In the genomic region with DNA sequence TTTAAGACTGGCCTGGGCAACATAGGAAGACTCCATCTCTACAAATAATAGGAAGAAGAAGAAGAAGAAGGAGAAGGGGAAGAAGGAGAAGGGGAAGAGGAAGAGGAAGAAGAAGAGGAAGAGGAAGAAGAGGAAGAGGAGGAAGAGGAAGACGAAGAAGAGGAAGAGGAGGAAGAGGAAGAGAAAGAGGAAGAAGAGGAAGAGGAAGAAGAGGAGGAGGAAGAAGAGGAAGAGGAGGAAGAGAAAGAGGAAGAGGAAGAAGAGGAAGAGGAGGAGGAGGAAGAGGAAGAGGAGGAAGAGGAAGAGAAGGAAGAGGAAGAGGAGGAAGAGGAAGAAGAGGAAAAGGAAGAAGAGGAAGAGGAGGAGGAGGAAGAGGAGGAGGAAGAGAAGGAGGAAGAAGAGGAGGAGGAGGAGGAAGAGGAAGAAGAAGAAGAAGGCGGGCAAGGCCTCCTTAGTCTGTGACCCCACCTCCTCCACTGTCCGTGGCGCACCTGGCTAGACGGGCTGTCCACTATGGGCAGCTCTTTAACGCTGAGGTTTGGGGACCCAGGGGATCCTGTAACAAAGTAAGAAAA, we compare ENCODE assay signal across 34 cellular contexts. TPM values are rescaled to one million over a fixed set of nuclear protein-coding genes. Genes with fewer than 3 reads are reported as not detected.
"Had no signal": no experiment of that assay in that cellular context is flagged by ENCODE, and none has a peak within 500 bp of the region (broad histone marks: within the 10 kb centered on the region; RNA-seq: fewer than 3 reads in every experiment).

No MANE protein-coding gene starts in this region.

- H3K4me1 Mint-ChIP-seq: activated B cell treated with CpG ODN at 0.5 μM for 24 hours had no signal

- H3K9me3 ChIP-seq: adrenal gland, body of pancreas, gastroesophageal sphincter, left ventricle myocardium inferior, psoas muscle, uterus had no signal

- H3K27ac ChIP-seq: adrenal gland, body of pancreas, coronary artery, dorsolateral prefrontal cortex, gastroesophageal sphincter, hepatocyte, left ventricle myocardium inferior, parathyroid adenoma, psoas muscle, uterus had no signal

- ATAC-seq: activated naive CD4-positive, alpha-beta T cell treated with anti-CD3 and anti-CD28 coated beads, Interleukin-2, amount 50 U/mL, for 72 hours; body of pancreas; gastroesophageal sphincter; psoas muscle; stimulated activated naive CD8-positive, alpha-beta T cell treated with anti-CD3 and anti-CD28 coated beads, Interleukin-15, Interleukin-2, amounts not matched to agents 100 U/mL and 50 U/mL, for 24 hours had no signal

- H2AFZ ChIP-seq: hepatocyte, parathyroid adenoma had no signal

- H3K4me2 ChIP-seq: hepatocyte, smooth muscle cell had no signal

- H3K36me3 ChIP-seq: adrenal gland, gastroesophageal sphincter, left ventricle myocardium inferior, uterus had no signal

- H3K79me2 ChIP-seq: hepatocyte, parathyroid adenoma had no signal

- H3K27ac Mint-ChIP-seq: activated B cell treated with CpG ODN at 0.5 μM for 24 hours; activated T-cell treated with anti-CD3 and anti-CD28 coated beads, Interleukin-2, amount 50 U/mL, for 24 hours; nephron progenitor cell; type B pancreatic cell had no signal

- H3K9ac ChIP-seq: parathyroid adenoma had no signal

- H3K4me3 Mint-ChIP-seq: activated B cell treated with CpG ODN at 0.5 μM for 24 hours; activated T-cell treated with anti-CD3 and anti-CD28 coated beads, Interleukin-2, amount 50 U/mL, for 24 hours; nephron progenitor cell; type B pancreatic cell had no signal

- H3K9me3 Mint-ChIP-seq: activated B cell treated with CpG ODN at 0.5 μM for 24 hours, type B pancreatic cell had no signal

- H3K36me3 Mint-ChIP-seq: type B pancreatic cell had no signal

- H3K4me3 ChIP-seq: adrenal gland, body of pancreas, coronary artery, dorsolateral prefrontal cortex, gastroesophageal sphincter, hepatocyte, left ventricle myocardium inferior, lung, psoas muscle, smooth muscle cell, uterus had no signal

- H3K4me1 ChIP-seq: adrenal gland, body of pancreas, gastroesophageal sphincter, left ventricle myocardium inferior, parathyroid adenoma, psoas muscle, uterus had no signal

- DNase-seq: activated B cell treated with CpG ODN at 0.5 μM for 24 hours; activated CD4-positive, alpha-beta T cell treated with anti-CD3 and anti-CD28 coated beads, Interleukin-2, amount 50 U/mL, for 4 hours; activated CD8-positive, alpha-beta memory T cell treated with anti-CD3 and anti-CD28 coated beads, Interleukin-2, amount 50 U/mL, for 4 hours; activated naive CD4-positive, alpha-beta T cell; activated T-cell treated with anti-CD3 and anti-CD28 coated beads, Interleukin-2, amount 50 U/mL, for 24 hours; adrenal gland; aorta; body of pancreas; cerebellar nuclear complex; dorsolateral prefrontal cortex; effector memory CD4-positive, alpha-beta T cell; islet precursor cell; left ventricle myocardium inferior; nephron progenitor cell; nucleus accumbens; psoas muscle; stimulated activated CD4-positive, alpha-beta T cell treated with anti-CD3 and anti-CD28 coated beads, Interleukin-15, amount 100 ng/mL, for 24 hours; stimulated activated CD4-positive, alpha-beta T cell treated with anti-CD3 and anti-CD28 coated beads, Interleukin-2, amount 100 ng/mL, for 24 hours; stimulated activated naive CD8-positive, alpha-beta T cell treated with anti-CD3 and anti-CD28 coated beads, Interleukin-15, Interleukin-2, amounts not matched to agents 100 U/mL and 50 U/mL, for 24 hours; substantia nigra; SW 1271; uterus had no signal

RNA-seq across cellular contexts. Expression of gene UNCX, which starts 43.9 kb away (rescaled TPM):
- total RNA-seq: activated B cell treated with CpG ODN at 0.5 μM for 24 hours; activated CD8-positive, alpha-beta memory T cell treated with anti-CD3 and anti-CD28 coated beads for 36 hours; activated naive CD4-positive, alpha-beta T cell treated with anti-CD3 and anti-CD28 coated beads, Interleukin-2, amount 50 U/mL, for 72 hours; adrenal gland; aorta; body of pancreas; dorsolateral prefrontal cortex; gastroesophageal sphincter; hepatocyte; left ventricle myocardium inferior; lung; mesenteric fat pad; mucosa of gallbladder; psoas muscle; smooth muscle cell; T-helper 2 cell treated with Interferon-gamma antibody and Interleukin-4, amounts not matched to agents 100 ng/mL and 5 ng/mL, for 36 hours; uterus had no signal
- polyA plus RNA-seq: adrenal gland, aorta, hepatocyte, lung, psoas muscle, smooth muscle cell had no signal
